ENCODE assay signal across 8 cellular contexts in the genomic region with DNA sequence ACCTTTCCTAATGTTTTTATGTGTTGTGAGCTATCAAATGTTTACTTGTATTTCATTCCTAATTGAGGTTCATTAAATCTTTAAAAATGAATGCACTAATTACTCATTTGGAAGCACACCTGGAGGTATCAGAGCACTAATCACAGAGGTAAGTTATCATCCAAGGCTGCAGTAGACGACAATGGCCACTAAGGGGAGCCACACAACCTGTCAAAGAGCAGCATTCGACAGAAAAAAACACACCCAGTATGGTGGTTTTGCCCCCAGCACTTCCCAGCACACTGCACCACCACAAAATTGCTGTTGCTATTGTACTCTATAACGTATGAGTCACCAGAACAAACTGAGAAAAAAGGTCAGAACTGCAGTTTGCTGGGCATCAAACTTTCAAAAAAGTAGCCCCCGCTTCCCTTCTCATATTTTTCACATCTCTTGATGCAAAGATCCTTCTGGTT.
DNase-seq lines count a peak whose midpoint lies in the region; ATAC-seq and TF ChIP-seq lines count a peak whose summit lies in the region.

No MANE protein-coding gene starts in this region.

- DNase-seq in Caki2 (ENCODE audit: low read depth) (peak; percentile 78), NOMO-1 (lab: John Stamatoyannopoulos, UW; ENCODE audit: unreplicated experiment in 2 of 2) (peak; percentile 54 to 72), foreskin fibroblast (peak; percentile 68 to 91), NCI-H1092 (lab: John Stamatoyannopoulos, UW) (no peak)
- peak; percentile 41 for DNase-seq in activated T-cell treated with anti-CD3 and anti-CD28 coated beads, Interleukin-2, amount 50 U/mL, for 1 hour

- in situ Hi-C loops in Caki2 (cut with HindIII; ENCODE audit: low pct_unique_long_range_greater_than_20kb, low sequenced_read_pairs), result no loop called here

- H3K4me3 ChIP-seq in foreskin fibroblast (ENCODE audit: low read depth in 1 of 2, low read length in 2 of 2), result no peak overlapping the region
- H3K4me3 ChIP-seq in parathyroid adenoma (ENCODE audit: low read depth, low read length), result no peak overlapping the region

- H3K27me3 ChIP-seq in parathyroid adenoma (ENCODE audit: control insufficient read depth, insufficient read depth, low read length), result no peaks in the 10 kb centered on the region

- no peaks in the 10 kb centered on the region for H3K36me3 ChIP-seq in parathyroid adenoma (ENCODE audit: control insufficient read depth, insufficient read depth, low read length)

- TF ChIP-seq CTCF in foreskin fibroblast (IDR thresholded peaks at IDR 0.05; ENCODE audit: low read depth, low read length) (peak; percentile 75), parathyroid adenoma (IDR thresholded peaks at IDR 0.05) (peak; percentile 42)

- ATAC-seq in GM19397 (IDR thresholded peaks at IDR 0.05; ENCODE audit: unreplicated experiment) (peak; percentile 64), HG03565 (IDR thresholded peaks at IDR 0.05; ENCODE audit: unreplicated experiment) (peak; percentile 86)

- no peak overlapping the region for H3K4me2 ChIP-seq in parathyroid adenoma (ENCODE audit: low read length)

- no peaks in the 10 kb centered on the region for H3K4me1 ChIP-seq in parathyroid adenoma

- no peak overlapping the region for H3K9ac ChIP-seq in parathyroid adenoma

- no peaks in the 10 kb centered on the region for H3K79me2 ChIP-seq in parathyroid adenoma

- no peak overlapping the region for H2AFZ ChIP-seq in parathyroid adenoma

- H3K9me3 ChIP-seq in parathyroid adenoma (ENCODE audit: control insufficient read depth, low read length), result no peaks in the 10 kb centered on the region

- no peak overlapping the region for H3K27ac ChIP-seq in parathyroid adenoma
